Comparison of ENCODE assay signal across 2 cellular contexts in genomic region chr19:47891923-47892666, GRCh38.
TF ChIP-seq lines count a peak whose summit lies in the region.

No MANE protein-coding gene starts in this region.

TF ChIP-seq in K562, 482 proteins besides CTCF, POLR2A, EP300 and RAD21 (continued from another document and continues in another):
- TF ChIP-seq, protein P1, sequence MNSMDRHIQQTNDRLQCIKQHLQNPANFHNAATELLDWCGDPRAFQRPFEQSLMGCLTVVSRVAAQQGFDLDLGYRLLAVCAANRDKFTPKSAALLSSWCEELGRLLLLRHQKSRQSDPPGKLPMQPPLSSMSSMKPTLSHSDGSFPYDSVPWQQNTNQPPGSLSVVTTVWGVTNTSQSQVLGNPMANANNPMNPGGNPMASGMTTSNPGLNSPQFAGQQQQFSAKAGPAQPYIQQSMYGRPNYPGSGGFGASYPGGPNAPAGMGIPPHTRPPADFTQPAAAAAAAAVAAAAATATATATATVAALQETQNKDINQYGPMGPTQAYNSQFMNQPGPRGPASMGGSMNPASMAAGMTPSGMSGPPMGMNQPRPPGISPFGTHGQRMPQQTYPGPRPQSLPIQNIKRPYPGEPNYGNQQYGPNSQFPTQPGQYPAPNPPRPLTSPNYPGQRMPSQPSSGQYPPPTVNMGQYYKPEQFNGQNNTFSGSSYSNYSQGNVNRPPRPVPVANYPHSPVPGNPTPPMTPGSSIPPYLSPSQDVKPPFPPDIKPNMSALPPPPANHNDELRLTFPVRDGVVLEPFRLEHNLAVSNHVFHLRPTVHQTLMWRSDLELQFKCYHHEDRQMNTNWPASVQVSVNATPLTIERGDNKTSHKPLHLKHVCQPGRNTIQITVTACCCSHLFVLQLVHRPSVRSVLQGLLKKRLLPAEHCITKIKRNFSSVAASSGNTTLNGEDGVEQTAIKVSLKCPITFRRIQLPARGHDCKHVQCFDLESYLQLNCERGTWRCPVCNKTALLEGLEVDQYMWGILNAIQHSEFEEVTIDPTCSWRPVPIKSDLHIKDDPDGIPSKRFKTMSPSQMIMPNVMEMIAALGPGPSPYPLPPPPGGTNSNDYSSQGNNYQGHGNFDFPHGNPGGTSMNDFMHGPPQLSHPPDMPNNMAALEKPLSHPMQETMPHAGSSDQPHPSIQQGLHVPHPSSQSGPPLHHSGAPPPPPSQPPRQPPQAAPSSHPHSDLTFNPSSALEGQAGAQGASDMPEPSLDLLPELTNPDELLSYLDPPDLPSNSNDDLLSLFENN (IDR thresholded peaks at IDR 0.05; ENCODE audit: low read depth in 2 of 2, low read length in 2 of 2), result peak in 1 of 2 experiments; percentile 98; a peak in 2 of 4 replicates
- TF ChIP-seq, protein P2, sequence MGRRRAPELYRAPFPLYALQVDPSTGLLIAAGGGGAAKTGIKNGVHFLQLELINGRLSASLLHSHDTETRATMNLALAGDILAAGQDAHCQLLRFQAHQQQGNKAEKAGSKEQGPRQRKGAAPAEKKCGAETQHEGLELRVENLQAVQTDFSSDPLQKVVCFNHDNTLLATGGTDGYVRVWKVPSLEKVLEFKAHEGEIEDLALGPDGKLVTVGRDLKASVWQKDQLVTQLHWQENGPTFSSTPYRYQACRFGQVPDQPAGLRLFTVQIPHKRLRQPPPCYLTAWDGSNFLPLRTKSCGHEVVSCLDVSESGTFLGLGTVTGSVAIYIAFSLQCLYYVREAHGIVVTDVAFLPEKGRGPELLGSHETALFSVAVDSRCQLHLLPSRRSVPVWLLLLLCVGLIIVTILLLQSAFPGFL (CRISPR knock-in tag; IDR thresholded peaks at IDR 0.05), result no peak
- TF ChIP-seq FOXM1 (IDR thresholded peaks at IDR 0.05; ENCODE audit: low read depth) (peak; percentile 98), FOXM1 (CRISPR knock-in tag; IDR thresholded peaks at IDR 0.05; ENCODE audit: low read depth) (no peak), RBBP5 (IDR thresholded peaks at IDR 0.05; ENCODE audit: borderline replicate concordance, insufficient read depth, low read length, poor library complexity, severe bottlenecking) (no peak), SMARCA5 (IDR thresholded peaks at IDR 0.05) (no peak), ETV5 (CRISPR knock-in tag; IDR thresholded peaks at IDR 0.05; ENCODE audit: low read depth) (no peak), MXI1 (IDR thresholded peaks at IDR 0.05; ENCODE audit: low read depth, low read length) (peak; percentile 82; the same call in 1 of the 2 replicates), CUX1 (CRISPR knock-in tag; IDR thresholded peaks at IDR 0.05) (peak; percentile 97), PHB (CRISPR knock-in tag; IDR thresholded peaks at IDR 0.05) (no peak), CSDE1 (IDR thresholded peaks at IDR 0.05) (no peak), ZNF316 (IDR thresholded peaks at IDR 0.05) (peak; percentile 100), YY1 (IDR thresholded peaks at IDR 0.05; ENCODE audit: borderline replicate concordance in 1 of 3, control insufficient read depth in 1 of 3, extremely low read depth in 1 of 3, insufficient read depth in 3 of 3, insufficient read length in 1 of 3, insufficient replicate concordance in 2 of 3, low read depth in 1 of 3, low read length in 2 of 3) (no peak), FIP1L1 (IDR thresholded peaks at IDR 0.05; ENCODE audit: low read depth, low read length, poor library complexity, severe bottlenecking) (no peak), ELF4 (CRISPR knock-in tag; IDR thresholded peaks at IDR 0.05) (no peak)

TF ChIP-seq in HepG2, 621 proteins besides CTCF, POLR2A, EP300 and RAD21 (continued from another document and continues in another):
- TF ChIP-seq E2F5 (CRISPR knock-in tag; conservative IDR thresholded peaks at IDR 0.05) (no peak), PCBP2 (optimal IDR thresholded peaks at IDR 0.05; ENCODE audit: low read depth, low read length, poor library complexity, severe bottlenecking) (no peak), THAP8 (CRISPR knock-in tag; IDR thresholded peaks at IDR 0.05; ENCODE audit: borderline replicate concordance) (no peak), THAP11 (CRISPR knock-in tag; IDR thresholded peaks at IDR 0.05) (peak; percentile 44), KLF15 (CRISPR knock-in tag; IDR thresholded peaks at IDR 0.05; ENCODE audit: borderline replicate concordance) (peak; percentile 63; the same call in 1 of the 2 replicates), ATF1 (CRISPR knock-in tag; IDR thresholded peaks at IDR 0.05) (peak; percentile 61; the same call in 1 of the 2 replicates), ASH2L (IDR thresholded peaks at IDR 0.05; ENCODE audit: insufficient read length, low read depth, low read length) (peak; percentile 74), ZNF143 (CRISPR knock-in tag; IDR thresholded peaks at IDR 0.05) (no peak), MEIS1 (CRISPR knock-in tag; IDR thresholded peaks at IDR 0.05; ENCODE audit: borderline replicate concordance) (0 out of 2 replicates have a peak, but pooled peaks have one; percentile 28), CBFB (CRISPR knock-in tag; IDR thresholded peaks at IDR 0.05) (no peak), ZBTB7A (CRISPR knock-in tag; IDR thresholded peaks at IDR 0.05) (no peak), ZNF460 (CRISPR knock-in tag; IDR thresholded peaks at IDR 0.05; ENCODE audit: borderline replicate concordance) (no peak), JUND (CRISPR knock-in tag; IDR thresholded peaks at IDR 0.05) (0 out of 2 replicates have a peak, but pooled peaks have one; percentile 30), GTF3A (CRISPR knock-in tag; conservative IDR thresholded peaks at IDR 0.05) (0 out of 2 replicates have a peak, but pooled peaks have one; percentile 20), PAWR (CRISPR knock-in tag; IDR thresholded peaks at IDR 0.05; ENCODE audit: borderline replicate concordance) (no peak), ZNF713 (CRISPR knock-in tag; IDR thresholded peaks at IDR 0.05) (no peak), ZNF687 (CRISPR knock-in tag; IDR thresholded peaks at IDR 0.05) (no peak; the same call in 1 of the 2 replicates), DPF2 (CRISPR knock-in tag; IDR thresholded peaks at IDR 0.05; ENCODE audit: borderline replicate concordance, low read depth) (no peak; the same call in 1 of the 2 replicates), SP4 (CRISPR knock-in tag; IDR thresholded peaks at IDR 0.05) (peak; percentile 53; the same call in 1 of the 2 replicates), GTF2F1 (IDR thresholded peaks at IDR 0.05; ENCODE audit: low read length) (peak; percentile 94; the same call in 1 of the 2 replicates), NR3C1 (CRISPR knock-in tag; IDR thresholded peaks at IDR 0.05) (no peak), ELF3 (CRISPR knock-in tag; IDR thresholded peaks at IDR 0.05) (peak; percentile 64; the same call in 1 of the 2 replicates), ZNF570 (CRISPR knock-in tag; IDR thresholded peaks at IDR 0.05; ENCODE audit: borderline replicate concordance) (no peak), RARG (CRISPR knock-in tag; IDR thresholded peaks at IDR 0.05; ENCODE audit: low read depth) (0 out of 2 replicates have a peak, but pooled peaks have one; percentile 56), RNF2 (conservative IDR thresholded peaks at IDR 0.05; ENCODE audit: low read depth) (no peak), FOXC1 (CRISPR knock-in tag; IDR thresholded peaks at IDR 0.05; ENCODE audit: borderline replicate concordance) (peak; percentile 82; the same call in 1 of the 2 replicates), ZNF256 (CRISPR knock-in tag; conservative IDR thresholded peaks at IDR 0.05) (no peak), PHF21A (CRISPR knock-in tag; IDR thresholded peaks at IDR 0.05) (peak; percentile 25; the same call in 1 of the 2 replicates), RFX3 (CRISPR knock-in tag; IDR thresholded peaks at IDR 0.05) (no peak), ARID4A (CRISPR knock-in tag; IDR thresholded peaks at IDR 0.05; ENCODE audit: borderline replicate concordance) (peak; percentile 51; the same call in 1 of the 2 replicates)
- TF ChIP-seq, protein P3, sequence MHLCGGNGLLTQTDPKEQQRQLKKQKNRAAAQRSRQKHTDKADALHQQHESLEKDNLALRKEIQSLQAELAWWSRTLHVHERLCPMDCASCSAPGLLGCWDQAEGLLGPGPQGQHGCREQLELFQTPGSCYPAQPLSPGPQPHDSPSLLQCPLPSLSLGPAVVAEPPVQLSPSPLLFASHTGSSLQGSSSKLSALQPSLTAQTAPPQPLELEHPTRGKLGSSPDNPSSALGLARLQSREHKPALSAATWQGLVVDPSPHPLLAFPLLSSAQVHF (CRISPR knock-in tag; IDR thresholded peaks at IDR 0.05), result no peak
- TF ChIP-seq, protein P4, sequence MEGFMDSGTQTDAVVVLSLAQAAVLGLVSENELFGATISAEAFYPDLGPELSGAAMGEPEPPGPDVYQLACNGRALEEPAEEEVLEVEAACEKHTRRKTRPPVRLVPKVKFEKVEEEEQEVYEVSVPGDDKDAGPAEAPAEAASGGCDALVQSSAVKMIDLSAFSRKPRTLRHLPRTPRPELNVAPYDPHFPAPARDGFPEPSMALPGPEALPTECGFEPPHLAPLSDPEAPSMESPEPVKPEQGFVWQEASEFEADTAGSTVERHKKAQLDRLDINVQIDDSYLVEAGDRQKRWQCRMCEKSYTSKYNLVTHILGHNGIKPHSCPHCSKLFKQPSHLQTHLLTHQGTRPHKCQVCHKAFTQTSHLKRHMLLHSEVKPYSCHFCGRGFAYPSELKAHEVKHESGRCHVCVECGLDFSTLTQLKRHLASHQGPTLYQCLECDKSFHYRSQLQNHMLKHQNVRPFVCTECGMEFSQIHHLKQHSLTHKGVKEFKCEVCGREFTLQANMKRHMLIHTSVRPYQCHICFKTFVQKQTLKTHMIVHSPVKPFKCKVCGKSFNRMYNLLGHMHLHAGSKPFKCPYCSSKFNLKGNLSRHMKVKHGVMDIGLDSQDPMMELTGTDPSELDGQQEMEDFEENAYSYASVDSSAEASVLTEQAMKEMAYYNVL (CRISPR knock-in tag; IDR thresholded peaks at IDR 0.05; ENCODE audit: borderline replicate concordance), result peak; percentile 54; the same call in 1 of the 2 replicates
- TF ChIP-seq, protein P5, sequence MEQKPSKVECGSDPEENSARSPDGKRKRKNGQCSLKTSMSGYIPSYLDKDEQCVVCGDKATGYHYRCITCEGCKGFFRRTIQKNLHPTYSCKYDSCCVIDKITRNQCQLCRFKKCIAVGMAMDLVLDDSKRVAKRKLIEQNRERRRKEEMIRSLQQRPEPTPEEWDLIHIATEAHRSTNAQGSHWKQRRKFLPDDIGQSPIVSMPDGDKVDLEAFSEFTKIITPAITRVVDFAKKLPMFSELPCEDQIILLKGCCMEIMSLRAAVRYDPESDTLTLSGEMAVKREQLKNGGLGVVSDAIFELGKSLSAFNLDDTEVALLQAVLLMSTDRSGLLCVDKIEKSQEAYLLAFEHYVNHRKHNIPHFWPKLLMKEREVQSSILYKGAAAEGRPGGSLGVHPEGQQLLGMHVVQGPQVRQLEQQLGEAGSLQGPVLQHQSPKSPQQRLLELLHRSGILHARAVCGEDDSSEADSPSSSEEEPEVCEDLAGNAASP (CRISPR knock-in tag; IDR thresholded peaks at IDR 0.05; ENCODE audit: borderline replicate concordance), result no peak
